Comparison of ENCODE assay signal across 8 cellular contexts in genomic region chr19:18496167-18496979, GRCh38. TPM values are rescaled to one million over a fixed set of nuclear protein-coding genes. Genes with fewer than 3 reads are reported as not detected.
DNase-seq lines count a peak whose midpoint lies in the region; ATAC-seq and TF ChIP-seq lines count a peak whose summit lies in the region.

No MANE protein-coding gene starts in this region.

- peak overlapping the region; percentile 36 for H3K4me3 Mint-ChIP-seq in activated CD4-positive, alpha-beta memory T cell treated with anti-CD3 and anti-CD28 coated beads for 36 hours

- CTCF ChIA-PET in activated CD4-positive, alpha-beta memory T cell treated with anti-CD3 and anti-CD28 coated beads for 36 hours (lab: Charles Lee), result interaction anchor here (0.6 to 4.1 kb wide), 17 partner anchors 9 to 351 kb away, joined by 3 to 43 read pairs (median 4); partner anchors contain the start of genes ELL, KXD1 and REX1BD

- H3K27ac ChIP-seq in sigmoid colon, result no peak overlapping the region

- H3K4me3 ChIP-seq in epithelial cell of proximal tubule (ENCODE audit: low read depth, low read length), result no peak overlapping the region
- no peak overlapping the region for H3K4me3 ChIP-seq in sigmoid colon

- no peak for ATAC-seq in HG03095 (IDR thresholded peaks at IDR 0.05; ENCODE audit: unreplicated experiment)

- H3K9me3 ChIP-seq in sigmoid colon, result no peaks in the 10 kb centered on the region

- H3K27me3 Mint-ChIP-seq in activated CD4-positive, alpha-beta memory T cell treated with anti-CD3 and anti-CD28 coated beads for 36 hours, result no peaks in the 10 kb centered on the region

- no peak for TF ChIP-seq EP300 in sigmoid colon (IDR thresholded peaks at IDR 0.05)

- intact Hi-C loops in activated CD4-positive, alpha-beta memory T cell treated with anti-CD3 and anti-CD28 coated beads for 36 hours (cut with micrococcal nuclease), result loop anchor here (1.0 kb wide), 2 partner anchors 17 to 26 kb away; partner anchors contain the start of gene ELL
- intact Hi-C loops in sigmoid colon (cut with DNase I), result no loop called here

- H3K4me1 ChIP-seq in sigmoid colon, result peaks cover 0 to 79% (median 62%) of the 10 kb centered on the region in 4 donors

- peak overlapping the region; percentile 90 for H3K27ac Mint-ChIP-seq in activated CD4-positive, alpha-beta memory T cell treated with anti-CD3 and anti-CD28 coated beads for 36 hours

- H3K9me3 Mint-ChIP-seq in activated CD4-positive, alpha-beta memory T cell treated with anti-CD3 and anti-CD28 coated beads for 36 hours, result no peaks in the 10 kb centered on the region

- peak; percentile 21 for DNase-seq in GDM1 (lab: John Stamatoyannopoulos, UW)
- DNase-seq in M059J (ENCODE audit: low read depth), result peak; percentile 75
- peak; percentile 85 for DNase-seq in activated CD4-positive, alpha-beta memory T cell treated with anti-CD3 and anti-CD28 coated beads for 36 hours
- peak; percentile 47 for DNase-seq in epithelial cell of proximal tubule (ENCODE audit: low read depth)
- DNase-seq in stimulated activated CD4-positive, alpha-beta T cell treated with anti-CD3 and anti-CD28 coated beads, Interleukin-15, amount 100 ng/mL, for 48 hours (ENCODE audit: low read depth in 2 of 2), result peak; percentile 39 to 44
- DNase-seq in pons (ENCODE audit: low spot score), result no peak
- DNase-seq in sigmoid colon, result no peak

- H3K4me1 Mint-ChIP-seq in activated CD4-positive, alpha-beta memory T cell treated with anti-CD3 and anti-CD28 coated beads for 36 hours (ENCODE audit: low read depth), result peaks cover 80% of the 10 kb centered on the region

- POLR2A ChIA-PET in activated CD4-positive, alpha-beta memory T cell treated with anti-CD3 and anti-CD28 coated beads for 36 hours (lab: Charles Lee), result interaction anchor here (0.5 to 2.0 kb wide), 9 partner anchors 9 to 76 kb away, joined by 3 to 10 read pairs (median 5); partner anchors contain the start of gene ELL

- TF ChIP-seq POLR2A in sigmoid colon (IDR thresholded peaks at IDR 0.05), result no peak

- H3K36me3 ChIP-seq in sigmoid colon, result no peaks in the 10 kb centered on the region

- WGBS in sigmoid colon, 2 donors, result 38 to 53% methylated on average over 11 of the region's 11 CpGs

- TF ChIP-seq CTCF in epithelial cell of proximal tubule (conservative IDR thresholded peaks at IDR 0.05; ENCODE audit: low read depth, low read length) (peak; percentile 43), sigmoid colon (IDR thresholded peaks at IDR 0.05) (no peak)

- no peaks in the 10 kb centered on the region for H3K36me3 Mint-ChIP-seq in activated CD4-positive, alpha-beta memory T cell treated with anti-CD3 and anti-CD28 coated beads for 36 hours

- no peaks in the 10 kb centered on the region for H3K27me3 ChIP-seq in sigmoid colon

RNA-seq across cellular contexts. Expression of gene ELL, which starts 25.5 kb away (rescaled TPM):
- 7.5 and 15.4 TPM in 2 replicates for total RNA-seq in M059J (2014; rRNA removed; shearing (Covaris generic))
- total RNA-seq in activated CD4-positive, alpha-beta memory T cell treated with anti-CD3 and anti-CD28 coated beads for 36 hours, result 10 to 100 TPM; 24.7 to 29.7 TPM
- total RNA-seq in epithelial cell of proximal tubule (7.6 and 10.9 TPM in 2 replicates), sigmoid colon (10 to 100 TPM in 3 of 4 donors, 1 to 10 TPM in 1; 7.1 to 20.2 (median 11.9) TPM)
- 10 to 100 TPM in 1 of 3 donors, 1 to 10 TPM in 2; 6.2 to 14.6 (median 8.4) TPM for polyA plus RNA-seq in sigmoid colon

RNA-seq across cellular contexts. Expression of gene FKBP8, which starts 47.0 kb away (rescaled TPM):
- total RNA-seq in M059J (2014; rRNA removed; shearing (Covaris generic)), result 209 and 297 TPM in 2 replicates
- total RNA-seq in activated CD4-positive, alpha-beta memory T cell treated with anti-CD3 and anti-CD28 coated beads for 36 hours, result 100 to 1,000 TPM; 232 to 236 TPM
- 223 and 315 TPM in 2 replicates for total RNA-seq in epithelial cell of proximal tubule
- 100 to 1,000 TPM; 366 to 456 (median 403) TPM for total RNA-seq in sigmoid colon
- 100 to 1,000 TPM; 200 to 234 (median 232) TPM for polyA plus RNA-seq in sigmoid colon

RNA-seq across cellular contexts. Expression of gene ISYNA1, which starts 58.4 kb away (rescaled TPM):
- total RNA-seq in M059J (2014; rRNA removed; shearing (Covaris generic)), result 6.2 and 8.9 TPM in 2 replicates
- 10 to 100 TPM; 19.3 to 20.0 TPM for total RNA-seq in activated CD4-positive, alpha-beta memory T cell treated with anti-CD3 and anti-CD28 coated beads for 36 hours
- 88.7 and 115 TPM in 2 replicates for total RNA-seq in epithelial cell of proximal tubule
- total RNA-seq in sigmoid colon, result 10 to 100 TPM in 3 of 4 donors, 1 to 10 TPM in 1; 9.1 to 12.8 (median 11.5) TPM
- 10 to 100 TPM in 1 of 3 donors, 1 to 10 TPM in 2; 3.7 to 18.7 (median 4.2) TPM for polyA plus RNA-seq in sigmoid colon

Comparison
In these comparisons a context has a peak if more than half of its experiments do, and no peak if none do; other contexts are left out.
1. DNase-seq: peak in GDM1 (single experiment), M059J (single experiment), activated CD4-positive, alpha-beta memory T cell treated with anti-CD3 and anti-CD28 coated beads for 36 hours (single experiment), epithelial cell of proximal tubule (single experiment) and stimulated activated CD4-positive, alpha-beta T cell treated with anti-CD3 and anti-CD28 coated beads, Interleukin-15, amount 100 ng/mL, for 48 hours (2 of 2); none in pons (single experiment) and sigmoid colon (single experiment).